ENCODE assay signal across 28 cellular contexts in the genomic region with DNA sequence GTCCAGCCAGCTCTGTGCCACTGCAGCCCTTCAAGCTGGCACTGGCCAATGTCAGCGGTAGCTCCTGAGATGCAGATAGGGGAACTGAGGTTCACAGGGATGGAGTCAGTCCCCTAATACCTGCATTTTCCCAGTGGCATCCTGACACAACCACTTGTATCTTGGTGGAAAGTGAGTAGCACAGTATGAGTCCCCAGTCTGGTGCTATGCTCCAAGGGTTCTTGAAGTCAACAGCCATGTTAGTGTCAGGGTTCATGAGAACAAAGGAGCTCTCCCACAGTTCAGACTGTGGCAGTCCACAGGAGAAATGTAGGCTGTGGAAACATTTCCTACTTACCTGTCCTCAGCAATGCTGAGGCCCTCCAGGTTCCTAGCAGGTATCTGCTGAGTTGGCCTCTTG.
"Had no signal": no experiment of that assay in that cellular context is flagged by ENCODE, and none has a peak within 500 bp of the region (broad histone marks: within the 10 kb centered on the region; RNA-seq: fewer than 3 reads in every experiment).

No MANE protein-coding gene starts in this region.

- ATAC-seq: effector memory CD8-positive, alpha-beta T cell; esophagus mucosa; foreskin keratinocyte; gastrocnemius medialis; gastroesophageal sphincter; heart left ventricle; heart right ventricle had no signal

- H3K27ac Mint-ChIP-seq: dendritic cell treated with granulocyte-macrophage colony-stimulating factor and Interleukin-4, amounts not matched to agents 40 ng/mL and 50 ng/mL, for 4 days; effector memory CD8-positive, alpha-beta T cell; endodermal cell had no signal

- H3K36me3 ChIP-seq: colonic mucosa, esophagus muscularis mucosa, esophagus squamous epithelium, gastrocnemius medialis, gastroesophageal sphincter, heart left ventricle, heart right ventricle had no signal

- H3K27ac ChIP-seq: colonic mucosa, coronary artery, dorsolateral prefrontal cortex, epithelial cell of prostate, esophagus muscularis mucosa, esophagus squamous epithelium, foreskin keratinocyte, gastrocnemius medialis, gastroesophageal sphincter, heart left ventricle, heart right ventricle had no signal

- DNase-seq: colonic mucosa; cortex of kidney; dermis blood vessel endothelial cell; dorsolateral prefrontal cortex; effector CD4-positive, alpha-beta T cell; effector CD8-positive, alpha-beta T cell; effector memory CD4-positive, alpha-beta T cell; effector memory CD8-positive, alpha-beta T cell; endodermal cell; erythroblast; esophagus squamous epithelium; foreskin fibroblast; foreskin keratinocyte; foreskin melanocyte; gastrocnemius medialis; glutamatergic neuron; heart left ventricle; heart right ventricle had no signal

- H3K9me3 ChIP-seq: colonic mucosa, gastrocnemius medialis had no signal

- H3K4me3 ChIP-seq: colonic mucosa, coronary artery, dorsolateral prefrontal cortex, esophagus muscularis mucosa, esophagus squamous epithelium, gastrocnemius medialis, gastroesophageal sphincter, heart left ventricle, heart right ventricle had no signal

- H3K4me1 ChIP-seq: colonic mucosa, esophagus muscularis mucosa, esophagus squamous epithelium, foreskin keratinocyte, gastrocnemius medialis, gastroesophageal sphincter, heart left ventricle, heart right ventricle had no signal

- FAIRE-seq: colon, endometrium, endothelial cell of umbilical vein, frontal cortex had no signal

- H3K27me3 ChIP-seq: colonic mucosa, dorsolateral prefrontal cortex, esophagus muscularis mucosa, esophagus squamous epithelium, foreskin keratinocyte, gastrocnemius medialis, gastroesophageal sphincter, heart left ventricle, heart right ventricle had no signal
